In genomic region chr10:8042864-8043568, GRCh38 we compare ENCODE assay signal across 16 cellular contexts. TPM values are rescaled to one million over a fixed set of nuclear protein-coding genes. Genes with fewer than 3 reads are reported as not detected.
DNase-seq lines count a peak whose midpoint lies in the region; ATAC-seq and TF ChIP-seq lines count a peak whose summit lies in the region.
"Had no signal": no experiment of that assay in that cellular context is flagged by ENCODE, and none has a peak within 500 bp of the region (broad histone marks: within the 10 kb centered on the region; RNA-seq: fewer than 3 reads in every experiment).

No MANE protein-coding gene starts in this region.

- H3K9ac ChIP-seq in skeletal muscle satellite cell (ENCODE audit: low read depth, low read length) = no peak overlapping the region

- peaks cover 70% of the 10 kb centered on the region for H3K4me1 Mint-ChIP-seq in activated CD4-positive, alpha-beta memory T cell treated with anti-CD3 and anti-CD28 coated beads for 36 hours (ENCODE audit: low read depth)
- H3K4me1 Mint-ChIP-seq in activated CD4-positive, alpha-beta memory T cell treated with anti-CD3 and anti-CD28 coated beads, Interleukin-2, amount 10 ng/mL, durations not matched to agents 7 days and 5 days = peaks cover 64% of the 10 kb centered on the region
- peaks cover 54% of the 10 kb centered on the region for H3K4me1 Mint-ChIP-seq in T-helper 17 cell

- no peaks in the 10 kb centered on the region for H3K9me3 Mint-ChIP-seq in activated CD4-positive, alpha-beta memory T cell treated with anti-CD3 and anti-CD28 coated beads for 36 hours
- H3K9me3 Mint-ChIP-seq in activated CD4-positive, alpha-beta memory T cell treated with anti-CD3 and anti-CD28 coated beads, Interleukin-2, amount 10 ng/mL, durations not matched to agents 7 days and 5 days = no peaks in the 10 kb centered on the region
- H3K9me3 Mint-ChIP-seq: activated naive CD8-positive, alpha-beta T cell treated with anti-CD3 and anti-CD28 coated beads, Interleukin-2, amount 10 ng/mL, durations not matched to agents 7 days and 5 days had no signal

- H3K9me3 ChIP-seq in T-helper 17 cell (ENCODE audit: control insufficient read depth, low read length, poor library complexity, severe bottlenecking) (peaks cover 8% of the 10 kb centered on the region), skeletal muscle satellite cell (replicated peaks; ENCODE audit: low read length) (no peaks in the 10 kb centered on the region), WERI-Rb-1 (ENCODE audit: severe bottlenecking) (no peaks in the 10 kb centered on the region)
- H3K9me3 ChIP-seq: left ventricle myocardium inferior, tibial nerve had no signal

- peak overlapping the region; percentile 25 for H3K4me2 ChIP-seq in skeletal muscle satellite cell (ENCODE audit: low read length)

- intact Hi-C loops in activated CD4-positive, alpha-beta memory T cell treated with anti-CD3 and anti-CD28 coated beads for 36 hours (cut with micrococcal nuclease) = loop anchor here (5.0 to 10.0 kb wide), 2 partner anchors 516 to 1988 kb away; no protein-coding TSS in a partner anchor

- peak overlapping the region; percentile 2 for H3K27ac Mint-ChIP-seq in activated CD4-positive, alpha-beta memory T cell treated with anti-CD3 and anti-CD28 coated beads for 36 hours
- no peak overlapping the region for H3K27ac Mint-ChIP-seq in activated CD4-positive, alpha-beta memory T cell treated with anti-CD3 and anti-CD28 coated beads, Interleukin-2, amount 10 ng/mL, durations not matched to agents 7 days and 5 days
- peak overlapping the region; percentile 87 for H3K27ac Mint-ChIP-seq in T-helper 17 cell
- H3K27ac Mint-ChIP-seq: activated naive CD8-positive, alpha-beta T cell treated with anti-CD3 and anti-CD28 coated beads, Interleukin-2, amount 10 ng/mL, durations not matched to agents 7 days and 5 days had no signal

- TF ChIP-seq CTCF in WERI-Rb-1 (IDR thresholded peaks at IDR 0.05; ENCODE audit: low read depth, low read length) = no peak

- ATAC-seq in T-helper 17 cell (no peak), GM18870 (IDR thresholded peaks at IDR 0.05; ENCODE audit: unreplicated experiment) (no peak)

- H3K4me1 ChIP-seq in skeletal muscle satellite cell (ENCODE audit: control insufficient read depth, insufficient read depth, low read length) = peaks cover 13% of the 10 kb centered on the region

- H3K27me3 Mint-ChIP-seq in activated CD4-positive, alpha-beta memory T cell treated with anti-CD3 and anti-CD28 coated beads for 36 hours = peaks cover 95% of the 10 kb centered on the region
- peaks cover 97% of the 10 kb centered on the region for H3K27me3 Mint-ChIP-seq in activated CD4-positive, alpha-beta memory T cell treated with anti-CD3 and anti-CD28 coated beads, Interleukin-2, amount 10 ng/mL, durations not matched to agents 7 days and 5 days
- H3K27me3 Mint-ChIP-seq in T-helper 17 cell = peaks cover 96% of the 10 kb centered on the region

- DNase-seq in activated CD4-positive, alpha-beta memory T cell treated with anti-CD3 and anti-CD28 coated beads for 36 hours = peak; percentile 10
- DNase-seq in activated CD4-positive, alpha-beta memory T cell treated with anti-CD3 and anti-CD28 coated beads, Interleukin-2, amount 10 ng/mL, durations not matched to agents 7 days and 5 days = no peak
- no peak for DNase-seq in T-helper 17 cell
- DNase-seq in left kidney (ENCODE audit: low read depth, low spot score) = peak; percentile 35
- DNase-seq in OCI-M2 (lab: John Stamatoyannopoulos, UW; ENCODE audit: unreplicated experiment) = no peak
- no peak for DNase-seq in WERI-Rb-1
- DNase-seq: central memory CD4-positive, alpha-beta T cell; DMS 273 treated with DMSO at 0.1 percent for 48 hours; glutamatergic neuron; left ventricle myocardium inferior; NCI-H1048; occipital lobe had no signal

- peak overlapping the region; percentile 42 for H3K4me3 Mint-ChIP-seq in activated CD4-positive, alpha-beta memory T cell treated with anti-CD3 and anti-CD28 coated beads for 36 hours
- H3K4me3 Mint-ChIP-seq in activated CD4-positive, alpha-beta memory T cell treated with anti-CD3 and anti-CD28 coated beads, Interleukin-2, amount 10 ng/mL, durations not matched to agents 7 days and 5 days = no peak overlapping the region
- H3K4me3 Mint-ChIP-seq in T-helper 17 cell = peak overlapping the region; percentile 69

- no peaks in the 10 kb centered on the region for H3K36me3 Mint-ChIP-seq in activated CD4-positive, alpha-beta memory T cell treated with anti-CD3 and anti-CD28 coated beads for 36 hours
- H3K36me3 Mint-ChIP-seq in activated CD4-positive, alpha-beta memory T cell treated with anti-CD3 and anti-CD28 coated beads, Interleukin-2, amount 10 ng/mL, durations not matched to agents 7 days and 5 days (ENCODE audit: low read depth) = peaks cover 13% of the 10 kb centered on the region
- H3K36me3 Mint-ChIP-seq in T-helper 17 cell (ENCODE audit: low read depth) = peaks cover 7% of the 10 kb centered on the region
- H3K36me3 Mint-ChIP-seq: activated naive CD8-positive, alpha-beta T cell treated with anti-CD3 and anti-CD28 coated beads, Interleukin-2, amount 10 ng/mL, durations not matched to agents 7 days and 5 days had no signal

- CTCF ChIA-PET in activated CD4-positive, alpha-beta memory T cell treated with anti-CD3 and anti-CD28 coated beads for 36 hours (lab: Charles Lee) = interaction anchor here (0.8 to 1.9 kb wide), 4 partner anchors 8 to 1260 kb away, joined by 3 to 5 read pairs (median 4); no protein-coding TSS in a partner anchor
- CTCF ChIA-PET in activated CD4-positive, alpha-beta memory T cell treated with anti-CD3 and anti-CD28 coated beads, Interleukin-2, amount 10 ng/mL, durations not matched to agents 7 days and 5 days (lab: Charles Lee) = interaction anchor here (1.4 kb wide), 1 partner anchor 10 kb away, joined by 4 read pairs; no protein-coding TSS in a partner anchor

- H3K36me3 ChIP-seq in skeletal muscle satellite cell (ENCODE audit: insufficient read depth, low read length) = no peaks in the 10 kb centered on the region
- H3K36me3 ChIP-seq in WERI-Rb-1 = no peaks in the 10 kb centered on the region
- H3K36me3 ChIP-seq: left ventricle myocardium inferior, tibial nerve had no signal

- H3K27ac ChIP-seq in WERI-Rb-1 = no peak overlapping the region
- H3K27ac ChIP-seq: left ventricle myocardium inferior, tibial nerve had no signal

- H3K4me3 ChIP-seq in skeletal muscle satellite cell (ENCODE audit: low read length) = no peak overlapping the region
- H3K4me3 ChIP-seq in WERI-Rb-1 (ENCODE audit: low read depth, low read length) = no peak overlapping the region
- H3K4me3 ChIP-seq: left ventricle myocardium inferior, tibial nerve had no signal

- POLR2A ChIA-PET in activated CD4-positive, alpha-beta memory T cell treated with anti-CD3 and anti-CD28 coated beads for 36 hours (lab: Charles Lee) = no interaction called here
- POLR2A ChIA-PET in activated CD4-positive, alpha-beta memory T cell treated with anti-CD3 and anti-CD28 coated beads, Interleukin-2, amount 10 ng/mL, durations not matched to agents 7 days and 5 days (lab: Charles Lee) = interaction anchor here (1.4 kb wide), 2 partner anchors 8 to 16 kb away, joined by 4 to 5 read pairs; no protein-coding TSS in a partner anchor

- peaks cover 99% of the 10 kb centered on the region for H3K27me3 ChIP-seq in skeletal muscle satellite cell (ENCODE audit: control insufficient read depth, insufficient read depth, low read length)
- peaks cover 75% of the 10 kb centered on the region for H3K27me3 ChIP-seq in WERI-Rb-1 (ENCODE audit: insufficient read depth, low read depth, severe bottlenecking)

RNA-seq across cellular contexts. Expression of gene GATA3, which starts 11.5 kb away (rescaled TPM):
- total RNA-seq in activated CD4-positive, alpha-beta memory T cell treated with anti-CD3 and anti-CD28 coated beads for 36 hours = 10 to 100 TPM; 46.3 to 47.4 TPM
- total RNA-seq in activated CD4-positive, alpha-beta memory T cell treated with anti-CD3 and anti-CD28 coated beads, Interleukin-2, amount 10 ng/mL, durations not matched to agents 7 days and 5 days = 100 to 1,000 TPM; 112 TPM
- total RNA-seq in T-helper 17 cell = 100 to 1,000 TPM in 1 of 2 donors, 10 to 100 TPM in 1; 91.9 to 149 TPM
- total RNA-seq in skeletal muscle satellite cell (2012; rRNA removed) = 0.22 TPM in 1 of 2 replicates, not detected in the other
- total RNA-seq: occipital lobe had no signal

Comparison
In these comparisons a context has a peak if more than half of its experiments do, and no peak if none do; other contexts are left out.
1. DNase-seq: peak in activated CD4-positive, alpha-beta memory T cell treated with anti-CD3 and anti-CD28 coated beads for 36 hours (single experiment) and left kidney (single experiment); none in activated CD4-positive, alpha-beta memory T cell treated with anti-CD3 and anti-CD28 coated beads, Interleukin-2, amount 10 ng/mL, durations not matched to agents 7 days and 5 days (single experiment), T-helper 17 cell (0 of 3), OCI-M2 (single experiment) and WERI-Rb-1 (single experiment).